ENCODE assay signal across 8 cellular contexts in the genomic region with DNA sequence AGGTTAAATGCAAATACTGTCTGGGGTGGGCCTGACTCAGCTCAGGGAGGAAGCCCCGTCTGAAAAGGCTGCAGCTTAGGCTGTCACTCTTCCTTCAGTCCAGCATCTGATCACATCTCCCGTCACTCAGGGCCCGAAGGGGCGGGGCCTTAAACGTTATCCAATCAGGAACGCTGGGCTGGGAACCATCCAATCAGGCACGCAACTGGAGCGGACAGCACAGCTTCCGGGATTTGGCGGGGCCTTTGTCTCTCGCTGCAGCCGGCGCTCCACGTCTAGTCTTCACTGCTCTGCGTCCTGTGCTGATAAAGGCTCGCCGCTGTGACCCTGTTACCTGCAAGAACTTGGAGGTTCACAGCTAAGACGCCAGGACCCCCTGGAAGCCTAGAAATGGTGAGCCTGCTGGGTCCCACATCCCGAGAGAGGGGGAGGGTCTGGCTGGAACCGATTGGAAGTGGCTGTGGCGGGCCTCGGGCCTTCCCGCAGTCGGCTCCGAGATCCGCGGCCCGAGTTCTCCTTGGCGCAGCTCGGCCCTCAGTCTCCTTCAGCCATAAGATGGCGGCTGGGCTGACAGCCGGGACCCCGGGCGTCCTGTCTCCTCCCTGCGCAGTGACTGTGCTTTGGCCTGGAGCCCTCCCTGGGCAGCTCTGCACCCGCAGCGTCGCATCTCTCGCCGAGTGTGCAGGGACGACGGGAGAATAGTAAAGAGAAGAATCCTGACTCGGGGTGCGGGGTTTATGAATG. TPM values are rescaled to one million over a fixed set of nuclear protein-coding genes. Genes with fewer than 3 reads are reported as not detected.
DNase-seq lines count a peak whose midpoint lies in the region; ATAC-seq, FAIRE-seq and TF ChIP-seq lines count a peak whose summit lies in the region.

A gene (plus strand): TSS at position 248 of the 744 bp plus-strand sequence. CDS start 143 bp downstream, at position 391.

- TF ChIP-seq POLR2A in GM12892 (IDR thresholded peaks at IDR 0.05; ENCODE audit: low read depth, low read length), result peak; percentile 99

- intact Hi-C loops in heart right ventricle (cut with DNase I), result no loop called here
- intact Hi-C loops in posterior cingulate gyrus (cut with DNase I), result loop anchor here (10.0 kb wide), 2 partner anchors 59 to 1059 kb away; a partner anchor contains a TSS
- intact Hi-C loops in upper lobe of right lung (cut with DNase I), result no loop called here

- 0% methylated on average over 44 of the region's 44 CpGs for WGBS in heart right ventricle, 2 donors

- H3K36me3 ChIP-seq in heart right ventricle (peaks cover 0 to 20% (median 0%) of the 10 kb centered on the region in 9 donors), upper lobe of right lung (no peaks in the 10 kb centered on the region)

- H3K27me3 ChIP-seq in heart right ventricle (no peaks in the 10 kb centered on the region), upper lobe of right lung (no peaks in the 10 kb centered on the region)

- peaks cover 0 to 21% (median 16%) of the 10 kb centered on the region in 9 donors for H3K4me1 ChIP-seq in heart right ventricle
- peaks cover 7% of the 10 kb centered on the region for H3K4me1 ChIP-seq in upper lobe of right lung

- H3K4me3 ChIP-seq in heart right ventricle (peak within 1 kb of the TSS; percentile 74 to 95 (median 85)), upper lobe of right lung (peak within 1 kb of the TSS; percentile 89)

- DNase-seq in GM12892 (ENCODE audit: insufficient read length) (peak; percentile 78), NCI-H146 (lab: John Stamatoyannopoulos, UW) (peak; percentile 98), T-helper 1 cell (peak; percentile 81 to 96 (median 91)), amniotic epithelial cell (ENCODE audit: low read depth) (peak; percentile 93), heart right ventricle (peak; percentile 95 to 98), posterior cingulate gyrus (peak; percentile 93 to 99 (median 98)), upper lobe of right lung (peak; percentile 97)

- H3K27ac ChIP-seq in heart right ventricle (peak within 1 kb of the TSS; percentile 74 to 92 (median 85)), upper lobe of right lung (peak within 1 kb of the TSS; percentile 91)

- no peak for TF ChIP-seq CTCF in heart right ventricle (IDR thresholded peaks at IDR 0.05)
- TF ChIP-seq CTCF in upper lobe of right lung (IDR thresholded peaks at IDR 0.05), result no peak

- peak; percentile 97 for FAIRE-seq in GM12892 (lab: Jason Lieb, UNC)

- peak; percentile 99 for ATAC-seq in HG02852 (IDR thresholded peaks at IDR 0.05; ENCODE audit: unreplicated experiment)
- ATAC-seq in heart right ventricle, result peak; percentile 99 to 100 (median 100)
- peak; percentile 100 for ATAC-seq in upper lobe of right lung

- no peaks in the 10 kb centered on the region for H3K9me3 ChIP-seq in heart right ventricle
- H3K9me3 ChIP-seq in upper lobe of right lung, result no peaks in the 10 kb centered on the region

RNA-seq across cellular contexts. Expression of the gene that starts here (rescaled TPM):
- 13.2 TPM for polyA plus RNA-seq in GM12892 (2012; ENCODE audit: missing spikeins)
- total RNA-seq in heart right ventricle, result 1 to 10 TPM; 2.4 to 4.2 (median 3.6) TPM
- polyA plus RNA-seq in heart right ventricle, result 1 to 10 TPM; 1.8 to 3.3 TPM
- 7.6 TPM for total RNA-seq in upper lobe of right lung

Comparison
In these comparisons a context has a peak if more than half of its experiments do, and no peak if none do; other contexts are left out.
1. Peak in every context shown above with its lines: DNase-seq, ATAC-seq, H3K4me3 ChIP-seq and H3K27ac ChIP-seq.